18 cellular contexts compared by ENCODE assay signal in genomic region chr9:135927195-135928013, GRCh38. TPM values are rescaled to one million over a fixed set of nuclear protein-coding genes. Genes with fewer than 3 reads are reported as not detected.
DNase-seq lines count a peak whose midpoint lies in the region; ATAC-seq and TF ChIP-seq lines count a peak whose summit lies in the region.
"Had no signal": no experiment of that assay in that cellular context is flagged by ENCODE, and none has a peak within 500 bp of the region (broad histone marks: within the 10 kb centered on the region; RNA-seq: fewer than 3 reads in every experiment).

No MANE protein-coding gene starts in this region.

- H3K9me2 ChIP-seq in GM23248 (ENCODE audit: insufficient read depth): no peaks in the 10 kb centered on the region
- no peaks in the 10 kb centered on the region for H3K9me2 ChIP-seq in PC-3 (replicated peaks; ENCODE audit: low read length)
- no peaks in the 10 kb centered on the region for H3K9me2 ChIP-seq in Karpas-422 (replicated peaks; ENCODE audit: insufficient read depth, low read length)

- H3F3A ChIP-seq in GM23248 (ENCODE audit: insufficient read depth) (no peaks in the 10 kb centered on the region), PC-3 (ENCODE audit: low read length, unreplicated experiment) (no peaks in the 10 kb centered on the region)

- no peaks in the 10 kb centered on the region for H3K9me3 Mint-ChIP-seq in chondrocyte (ENCODE audit: low read depth)
- no peaks in the 10 kb centered on the region for H3K9me3 Mint-ChIP-seq in osteocyte (ENCODE audit: unreplicated experiment)
- H3K9me3 Mint-ChIP-seq: activated naive CD8-positive, alpha-beta T cell treated with anti-CD3 and anti-CD28 coated beads, Interleukin-2, amount 10 ng/mL, durations not matched to agents 7 days and 5 days; activated T-helper 2 cell treated with anti-CD3 and anti-CD28 coated beads, Interferon-gamma antibody, Interleukin-2, Interleukin-4, amounts not matched to agents 10 μg/mL and 5 μg/mL and 100 μg/mL, durations not matched to agents 14 hours and 24 hours and 36 hours; CD4-positive, CD25-positive, alpha-beta regulatory T cell; T-cell had no signal

- H3K4me1 ChIP-seq in GM23248 (ENCODE audit: insufficient read depth) (peaks cover 15% of the 10 kb centered on the region), PC-3 (ENCODE audit: insufficient read depth, low read length) (peaks cover 17% of the 10 kb centered on the region), Karpas-422 (ENCODE audit: low read length) (no peaks in the 10 kb centered on the region)
- H3K4me1 ChIP-seq: body of pancreas, lower lobe of right lung had no signal

- WGBS in GM23248 (ENCODE audit: low coverage in 1 of 2, low lambda C conversion rate in 2 of 2, missing lambda C conversion rate in 2 of 2), 2 experiments: 83 to 84% methylated on average over 22 to 25 of the region's 25 CpGs

- POLR2A ChIA-PET in PC-3 (lab: Charles Lee; ENCODE audit: unreplicated experiment): no interaction called here

- intact Hi-C loops in PC-3 (cut with micrococcal nuclease): loop anchor here (2.0 kb wide), 1 partner anchor 25 kb away; no protein-coding TSS in a partner anchor

- H3K27me3 Mint-ChIP-seq in chondrocyte (ENCODE audit: low read depth): no peaks in the 10 kb centered on the region
- H3K27me3 Mint-ChIP-seq in osteocyte (ENCODE audit: unreplicated experiment): no peaks in the 10 kb centered on the region
- H3K27me3 Mint-ChIP-seq: activated CD8-positive, alpha-beta memory T cell treated with anti-CD3 and anti-CD28 coated beads, Interleukin-2, amount 10 ng/mL, durations not matched to agents 7 days and 5 days; activated naive CD8-positive, alpha-beta T cell treated with anti-CD3 and anti-CD28 coated beads, Interleukin-2, amount 10 ng/mL, durations not matched to agents 7 days and 5 days; CD4-positive, CD25-positive, alpha-beta regulatory T cell; T-cell had no signal

- CTCF ChIA-PET in PC-3 (lab: Charles Lee): no interaction called here

- H3K36me3 ChIP-seq in GM23248 (ENCODE audit: low read depth): no peaks in the 10 kb centered on the region
- H3K36me3 ChIP-seq in PC-3 (ENCODE audit: low read depth, low read length): no peaks in the 10 kb centered on the region
- H3K36me3 ChIP-seq in Karpas-422 (ENCODE audit: insufficient read depth, low read length): no peaks in the 10 kb centered on the region

- ATAC-seq in PC-3 (peak; percentile 43), GM19324 (IDR thresholded peaks at IDR 0.05; ENCODE audit: low FRiP score, unreplicated experiment) (no peak)

- BruUV-seq in PC-3 (replicated peaks; lab: Mats Ljungman, UMichigan): no TSS peak

- H3K27ac ChIP-seq in GM23248 (no peak overlapping the region), PC-3 (ENCODE audit: low read length) (peak overlapping the region; percentile 64), Karpas-422 (ENCODE audit: low read length) (no peak overlapping the region)
- H3K27ac ChIP-seq: body of pancreas, lower lobe of right lung had no signal

- in situ Hi-C loops in GM23248 (cut with MboI): no loop called here

- peak overlapping the region; percentile 34 for H3K4me2 ChIP-seq in GM23248 (ENCODE audit: unreplicated experiment)
- peak overlapping the region; percentile 64 for H3K4me2 ChIP-seq in PC-3 (ENCODE audit: low read length)
- H3K4me2 ChIP-seq in Karpas-422 (ENCODE audit: low read depth, low read length, poor library complexity, severe bottlenecking): no peak overlapping the region

- H3K4me3 Mint-ChIP-seq in chondrocyte (ENCODE audit: unreplicated experiment): no peak overlapping the region
- no peak overlapping the region for H3K4me3 Mint-ChIP-seq in osteocyte (ENCODE audit: unreplicated experiment)
- H3K4me3 Mint-ChIP-seq: activated CD8-positive, alpha-beta memory T cell treated with anti-CD3 and anti-CD28 coated beads, Interleukin-2, amount 10 ng/mL, durations not matched to agents 7 days and 5 days; activated naive CD8-positive, alpha-beta T cell treated with anti-CD3 and anti-CD28 coated beads, Interleukin-2, amount 10 ng/mL, durations not matched to agents 7 days and 5 days; CD4-positive, CD25-positive, alpha-beta regulatory T cell; T-cell had no signal

- H2AFZ ChIP-seq in GM23248 (no peak overlapping the region), PC-3 (ENCODE audit: low read length) (no peak overlapping the region), Karpas-422 (ENCODE audit: low read length) (no peak overlapping the region)

- H3K27ac Mint-ChIP-seq in chondrocyte (ENCODE audit: unreplicated experiment) (peak overlapping the region; percentile 49), osteocyte (ENCODE audit: unreplicated experiment) (peak overlapping the region; percentile 50)
- H3K27ac Mint-ChIP-seq: activated naive CD8-positive, alpha-beta T cell treated with anti-CD3 and anti-CD28 coated beads, Interleukin-2, amount 10 ng/mL, durations not matched to agents 7 days and 5 days; T-cell had no signal

- no peaks in the 10 kb centered on the region for H3K27me3 ChIP-seq in GM23248 (replicated peaks; ENCODE audit: insufficient read depth)
- H3K27me3 ChIP-seq in PC-3 (ENCODE audit: low read length): no peaks in the 10 kb centered on the region
- no peaks in the 10 kb centered on the region for H3K27me3 ChIP-seq in Karpas-422 (ENCODE audit: low read length)
- H3K27me3 ChIP-seq: body of pancreas had no signal

- H3K36me3 Mint-ChIP-seq in chondrocyte (ENCODE audit: low read depth): peaks cover 10% of the 10 kb centered on the region
- peaks cover 13% of the 10 kb centered on the region for H3K36me3 Mint-ChIP-seq in osteocyte (ENCODE audit: unreplicated experiment)

- H3K9ac ChIP-seq in GM23248 (no peak overlapping the region; the same call in 1 of the 2 replicates), PC-3 (ENCODE audit: low read length) (peak overlapping the region; percentile 24; the same call in 1 of the 2 replicates), Karpas-422 (ENCODE audit: low read length) (no peak overlapping the region)

- H3K79me2 ChIP-seq in GM23248 (ENCODE audit: insufficient read depth) (no peaks in the 10 kb centered on the region), PC-3 (ENCODE audit: low read length) (no peaks in the 10 kb centered on the region), Karpas-422 (ENCODE audit: low read length) (no peaks in the 10 kb centered on the region)

- TF ChIP-seq CTCF in PC-3 (conservative IDR thresholded peaks at IDR 0.05; ENCODE audit: low read depth, low read length): no peak
- TF ChIP-seq CTCF in chondrocyte (IDR thresholded peaks at IDR 0.05): no peak
- no peak for TF ChIP-seq CTCF in osteocyte (IDR thresholded peaks at IDR 0.05)

- DNase-seq in GM23248 (no peak), PC-3 (no peak), chondrocyte (ENCODE audit: low spot score) (no peak), osteocyte (ENCODE audit: extremely low spot score, unreplicated experiment) (no peak), NCI-H748 treated with DMSO at 0.1 percent for 48 hours (lab: John Stamatoyannopoulos, UW) (no peak), 8988T (no peak), Karpas-422 (no peak)
- DNase-seq: DMS53, NCI-H1436 treated with DMSO at 0.1 percent for 48 hours, nucleus accumbens had no signal

- H3K4me1 Mint-ChIP-seq in chondrocyte (ENCODE audit: low read depth) (peaks cover 15% of the 10 kb centered on the region), osteocyte (ENCODE audit: unreplicated experiment) (peaks cover 17% of the 10 kb centered on the region)

- no peaks in the 10 kb centered on the region for H3K9me3 ChIP-seq in GM23248 (ENCODE audit: low read depth)
- no peaks in the 10 kb centered on the region for H3K9me3 ChIP-seq in PC-3 (ENCODE audit: low read length)
- H3K9me3 ChIP-seq in Karpas-422 (ENCODE audit: low read length): no peaks in the 10 kb centered on the region
- H3K9me3 ChIP-seq: body of pancreas, lower lobe of right lung had no signal

- H3K4me3 ChIP-seq in GM23248 (no peak overlapping the region), PC-3 (ENCODE audit: low read length) (no peak overlapping the region; the same call in 1 of the 2 replicates), Karpas-422 (ENCODE audit: low read length) (no peak overlapping the region)
- H3K4me3 ChIP-seq: body of pancreas, lower lobe of right lung had no signal

- H4K20me1 ChIP-seq in GM23248 (ENCODE audit: insufficient read depth): no peaks in the 10 kb centered on the region
- no peaks in the 10 kb centered on the region for H4K20me1 ChIP-seq in PC-3 (ENCODE audit: low read length)
- no peaks in the 10 kb centered on the region for H4K20me1 ChIP-seq in Karpas-422 (ENCODE audit: insufficient read depth, low read depth, low read length)

RNA-seq across cellular contexts. Expression of gene CAMSAP1, which starts 20.1 kb away (rescaled TPM):
- total RNA-seq in GM23248 (2014; rRNA removed; shearing (Covaris generic)): 12.4 and 13.8 TPM in 2 replicates
- polyA plus RNA-seq in GM23248 (2016; fragmentation: Nextera tagmentation; extraction: Ambion mirVana): 2.8 and 3.0 TPM in 2 replicates
- total RNA-seq in PC-3 (2014; rRNA removed): 16.4 and 32.0 TPM in 2 replicates
- total RNA-seq in chondrocyte: 27.1 to 35.5 TPM (median 27.7 TPM) in 3 replicates
- 34.4 and 37.1 TPM in 2 replicates for total RNA-seq in osteocyte
- total RNA-seq in Karpas-422 (2014; rRNA removed; shearing (Covaris generic); ENCODE audit: low replicate concordance): 24.8 and 26.9 TPM in 2 replicates

RNA-seq across cellular contexts. Expression of gene UBAC1, which starts 33.8 kb away (rescaled TPM):
- 45.9 and 54.3 TPM in 2 replicates for total RNA-seq in GM23248 (2014; rRNA removed; shearing (Covaris generic))
- polyA plus RNA-seq in GM23248 (2016; fragmentation: Nextera tagmentation; extraction: Ambion mirVana): 29.3 and 29.4 TPM in 2 replicates
- 65.9 and 77.3 TPM in 2 replicates for total RNA-seq in PC-3 (2014; rRNA removed)
- 33.2 to 36.0 TPM (median 33.5 TPM) in 3 replicates for total RNA-seq in chondrocyte
- 38.9 and 41.9 TPM in 2 replicates for total RNA-seq in osteocyte
- 32.1 and 56.9 TPM in 2 replicates for total RNA-seq in Karpas-422 (2014; rRNA removed; shearing (Covaris generic); ENCODE audit: low replicate concordance)
